ENCODE assay signal across 28 cellular contexts in genomic region chr6:125718109-125718508, GRCh38. TPM values are rescaled to one million over a fixed set of nuclear protein-coding genes. Genes with fewer than 3 reads are reported as not detected.
DNase-seq lines count a peak whose midpoint lies in the region; ATAC-seq, FAIRE-seq and TF ChIP-seq lines count a peak whose summit lies in the region.
"Had no signal": no experiment of that assay in that cellular context is flagged by ENCODE, and none has a peak within 500 bp of the region (broad histone marks: within the 10 kb centered on the region; RNA-seq: fewer than 3 reads in every experiment).

No MANE protein-coding gene starts in this region.

- in situ Hi-C loops in GM12878 (cut with MboI) = no loop called here

- no peak for TF ChIP-seq CTCF in LNCaP clone FGC (IDR thresholded peaks at IDR 0.05; ENCODE audit: control insufficient read depth, extremely low read depth, insufficient read depth)
- TF ChIP-seq CTCF in GM12878 (IDR thresholded peaks at IDR 0.05 in 2 of 3, conservative IDR thresholded peaks at IDR 0.05 in 1 of 3; ENCODE audit: control insufficient read depth in 2 of 3, extremely low read depth in 1 of 3, insufficient read depth in 1 of 3, low read depth in 3 of 3, low read length in 3 of 3) = no peak
- TF ChIP-seq CTCF in tibial nerve (IDR thresholded peaks at IDR 0.05) = no peak

- H2AFZ ChIP-seq in GM12878 (ENCODE audit: control insufficient read depth, low read depth, low read length) = no peak overlapping the region
- H2AFZ ChIP-seq: GM23338 had no signal

- no peak for FAIRE-seq in GM12878 (lab: Jason Lieb, UNC)
- FAIRE-seq: RCC 7860 had no signal

- no peaks in the 10 kb centered on the region for H4K20me1 ChIP-seq in GM12878 (ENCODE audit: control insufficient read depth, insufficient read depth)

- DNase-seq in DMS53 (lab: John Stamatoyannopoulos, UW) = peak; percentile 8
- peak; percentile 80 for DNase-seq in LNCaP clone FGC (ENCODE audit: low read depth)
- DNase-seq in NCI-H69 (lab: John Stamatoyannopoulos, UW) = peak; percentile 93
- no peak for DNase-seq in GM12878 (ENCODE audit: low read depth, low spot score)
- no peak for DNase-seq in NAMALWA (ENCODE audit: low spot score)
- DNase-seq in tibial nerve (ENCODE audit: low spot score in 2 of 2) = no peak
- DNase-seq: activated CD8-positive, alpha-beta T cell treated with anti-CD3 and anti-CD28 coated beads, Interleukin-2, amount 10 ng/mL, durations not matched to agents 7 days and 5 days; activated naive CD4-positive, alpha-beta T cell treated with anti-CD3 and anti-CD28 coated beads for 36 hours; BE2C; central memory CD4-positive, alpha-beta T cell; COR-L47; cortex of kidney; DND-41; effector memory CD4-positive, alpha-beta T cell; HFFc6; hypothalamus; naive thymus-derived CD8-positive, alpha-beta T cell; NCI-H1930; nucleus accumbens; stimulated activated CD4-positive, alpha-beta T cell treated with anti-CD3 and anti-CD28 coated beads, Interleukin-4, amount 100 ng/mL, for 24 hours; substantia nigra had no signal

- intact Hi-C loops in GM12878 (cut with micrococcal nuclease; ENCODE audit: unreplicated experiment) = no loop called here

- no peak overlapping the region for H3K27ac ChIP-seq in GM12878 (ENCODE audit: control insufficient read depth, insufficient read depth)
- H3K27ac ChIP-seq in tibial nerve = no peak overlapping the region

- RAD21 ChIA-PET in GM12878 (lab: Charles Lee; ENCODE audit: unreplicated experiment) = no interaction called here

- no peak for TF ChIP-seq RAD21 in GM12878 (IDR thresholded peaks at IDR 0.05; ENCODE audit: insufficient read depth, low read depth, low read length)

- ATAC-seq in GM12878 (no peak), HG02938 (IDR thresholded peaks at IDR 0.05; ENCODE audit: unreplicated experiment) (no peak), HG03045 (IDR thresholded peaks at IDR 0.05; ENCODE audit: unreplicated experiment) (no peak)
- ATAC-seq: activated CD8-positive, alpha-beta T cell treated with anti-CD3 and anti-CD28 coated beads, Interleukin-2, amount 10 ng/mL, durations not matched to agents 7 days and 5 days; GM23338; naive thymus-derived CD8-positive, alpha-beta T cell had no signal

- H3K4me3 ChIP-seq in LNCaP clone FGC (ENCODE audit: low read depth, low read length) = no peak overlapping the region
- no peak overlapping the region for H3K4me3 ChIP-seq in GM12878
- no peak overlapping the region for H3K4me3 ChIP-seq in tibial nerve
- H3K4me3 ChIP-seq: GM23338, lung had no signal

- POLR2A ChIA-PET in GM12878 (lab: Charles Lee) = no interaction called here

- WGBS in GM12878 (ENCODE audit: insufficient coverage, insufficient replicate concordance, low lambda C conversion rate, missing lambda C conversion rate) = 61% methylated on average over 2 of the region's 2 CpGs
- WGBS in tibial nerve, 2 donors = 41 to 47% methylated on average over 2 of the region's 2 CpGs

- H3K36me3 ChIP-seq in GM12878 (ENCODE audit: control insufficient read depth in 2 of 2, insufficient read depth in 2 of 2, low read length in 1 of 2) (no peaks in the 10 kb centered on the region), tibial nerve (no peaks in the 10 kb centered on the region)
- H3K36me3 ChIP-seq: BE2C had no signal

- no TSS peak for BruUV-seq in GM12878 (replicated peaks; lab: Mats Ljungman, UMichigan)

- TF ChIP-seq POLR2A in GM12878 (IDR thresholded peaks at IDR 0.05; ENCODE audit: low read depth, low read length) (no peak), tibial nerve (IDR thresholded peaks at IDR 0.05) (no peak)

- CTCF ChIA-PET in GM12878 (lab: Yijun Ruan, JAX) = interaction anchor here (0.6 to 2.2 kb wide), 2 partner anchors 35 to 405 kb away, joined by 3 to 7 read pairs; no protein-coding TSS in a partner anchor

- TF ChIP-seq EP300 in GM12878 (IDR thresholded peaks at IDR 0.05; ENCODE audit: borderline replicate concordance in 1 of 2, control insufficient read depth in 1 of 2, low read depth in 2 of 2, low read length in 2 of 2) = no peak
- no peak for TF ChIP-seq EP300 in tibial nerve (IDR thresholded peaks at IDR 0.05)

- H3K79me2 ChIP-seq in GM12878 (ENCODE audit: control insufficient read depth, insufficient read depth, low read length) = no peaks in the 10 kb centered on the region

- H3K9me3 ChIP-seq in GM12878 (replicated peaks; ENCODE audit: control insufficient read depth, insufficient read depth, low read length) (peaks cover 2% of the 10 kb centered on the region; the same call in 2 of the 3 replicates), tibial nerve (no peaks in the 10 kb centered on the region)
- H3K9me3 ChIP-seq: BE2C had no signal

- peak overlapping the region; percentile 57; the same call in 1 of the 2 replicates for H3K4me2 ChIP-seq in GM12878 (ENCODE audit: control insufficient read depth, insufficient read depth)
- H3K4me2 ChIP-seq: GM23338 had no signal

- H3K9ac ChIP-seq in GM12878 (ENCODE audit: control insufficient read depth, insufficient read depth, low read length) = no peak overlapping the region

- SMC1A ChIA-PET in GM12878 (lab: Charles Lee; ENCODE audit: uncharacterized antibody, unreplicated experiment) = interaction anchor here (0.7 to 1.6 kb wide), 5 partner anchors 29 to 252 kb away, joined by 4 to 6 read pairs (median 5); no protein-coding TSS in a partner anchor

- H3K27me3 ChIP-seq in GM12878 (replicated peaks in 1 of 2; ENCODE audit: control insufficient read depth in 2 of 2, insufficient read depth in 2 of 2, low read length in 1 of 2) = no peaks in the 10 kb centered on the region
- H3K27me3 ChIP-seq in tibial nerve = no peaks in the 10 kb centered on the region

- H3K4me1 ChIP-seq in GM12878 (ENCODE audit: control insufficient read depth, insufficient read depth, low read length) (peaks cover 28% of the 10 kb centered on the region), tibial nerve (no peaks in the 10 kb centered on the region)
- H3K4me1 ChIP-seq: BE2C had no signal

TF ChIP-seq in GM12878, 131 proteins besides CTCF, POLR2A, EP300 and RAD21:
- no peak for TF ChIP-seq GABPA (IDR thresholded peaks at IDR 0.05; ENCODE audit: low read depth)
- TF ChIP-seq SIN3A (IDR thresholded peaks at IDR 0.05; ENCODE audit: low read depth, low read length) = no peak
- no peak for TF ChIP-seq BCLAF1 (IDR thresholded peaks at IDR 0.05)

RNA-seq across cellular contexts. Expression of gene HEY2, which starts 31.3 kb away (rescaled TPM):
- total RNA-seq in GM12878 (2013; cell fraction: nucleolus; rRNA removed) = 0.17 TPM in 1 of 2 replicates, not detected in the other
- total RNA-seq in GM12878 (2014; rRNA removed) (0.11 TPM in 1 of 2 replicates, not detected in the other), GM12878 (2014; rRNA removed; fragmentation: Illumina TruSeq; extraction: Trizol) (0.09 TPM in 1 of 2 replicates, not detected in the other), GM12878 (2021) (0.08 and 0.11 TPM in 2 replicates), tibial nerve (1 to 10 TPM; 1.5 to 7.3 (median 4.3) TPM)
- polyA plus RNA-seq in GM12878 (2011; ENCODE audit: low read depth) = 0.22 TPM
- polyA plus RNA-seq in GM12878 (2011; rRNA removed) (not detected in 2 replicates), GM12878 (2014; fragmentation: Illumina TruSeq; extraction: Trizol) (0.01 TPM in 1 of 2 replicates, not detected in the other), GM12878 (2014; fragmentation: Nextera tagmentation; extraction: Ambion mirVana) (not detected), GM12878 (2014; rRNA removed) (0.08 and 0.09 TPM in 2 replicates), GM12878 (2016; fragmentation: Nextera tagmentation; extraction: Ambion mirVana) (under 1 TPM; 0.14 to 0.32 TPM)
- polyA plus RNA-seq in GM12878 (2011; cell fraction: cytosol; rRNA removed) = not detected in 2 replicates
- polyA plus RNA-seq in GM12878 (2011; cell fraction: nucleus; rRNA removed) = 0.04 TPM in 1 of 2 replicates, not detected in the other
- 0.24 TPM in 2 replicates for polyA plus RNA-seq in GM12878 (2012)
- not detected in 2 replicates for polyA minus RNA-seq in GM12878 (2011; rRNA and poly(A)+ RNA removed)
- not detected in 2 replicates for polyA minus RNA-seq in GM12878 (2011; cell fraction: cytosol; rRNA and poly(A)+ RNA removed)
- polyA minus RNA-seq in GM12878 (2011; cell fraction: nucleus; rRNA and poly(A)+ RNA removed) = not detected in 2 replicates
- total RNA-seq: activated CD8-positive, alpha-beta T cell treated with anti-CD3 and anti-CD28 coated beads, Interleukin-2, amount 10 ng/mL, durations not matched to agents 7 days and 5 days; activated naive CD4-positive, alpha-beta T cell treated with anti-CD3 and anti-CD28 coated beads for 36 hours; epithelial cell of proximal tubule; HFFc6; NCI-H460 had no signal

Comparison
In these comparisons a context has a peak if more than half of its experiments do, and no peak if none do; other contexts are left out.
1. DNase-seq: peak in DMS53 (single experiment), LNCaP clone FGC (single experiment) and NCI-H69 (single experiment); none in GM12878 (single experiment), NAMALWA (single experiment) and tibial nerve (0 of 2).